ENCODE assay signal across 40 cellular contexts in genomic region chr12:65292241-65292640, GRCh38. TPM values are rescaled to one million over a fixed set of nuclear protein-coding genes. Genes with fewer than 3 reads are reported as not detected.
"Had no signal": no experiment of that assay in that cellular context is flagged by ENCODE, and none has a peak within 500 bp of the region (broad histone marks: within the 10 kb centered on the region; RNA-seq: fewer than 3 reads in every experiment).

No MANE protein-coding gene starts in this region.

- DNase-seq: activated effector memory CD4-positive, alpha-beta T cell treated with anti-CD3 and anti-CD28 coated beads, Interleukin-2, amount 50 U/mL, for 16 hours; activated effector memory CD4-positive, alpha-beta T cell treated with Interleukin-2 at 50 U/mL for 16 hours; activated gamma-delta T cell; activated gamma-delta T cell treated with Interleukin-2 at 50 U/mL for 16 hours; activated naive CD4-positive, alpha-beta T cell; activated naive CD4-positive, alpha-beta T cell treated with anti-CD3 and anti-CD28 coated beads for 36 hours; activated naive CD4-positive, alpha-beta T cell treated with anti-CD3 and anti-CD28 coated beads, Interleukin-2, amount 10 ng/mL, durations not matched to agents 7 days and 5 days; activated naive CD4-positive, alpha-beta T cell treated with anti-CD3 and anti-CD28 coated beads, Interleukin-2, amount 50 U/mL, for 16 hours; activated naive CD4-positive, alpha-beta T cell treated with Interleukin-2 at 50 U/mL for 16 hours; activated naive CD8-positive, alpha-beta T cell treated with anti-CD3 and anti-CD28 coated beads for 36 hours; activated naive CD8-positive, alpha-beta T cell treated with anti-CD3 and anti-CD28 coated beads, Interleukin-2, amount 10 ng/mL, durations not matched to agents 7 days and 5 days; activated naive CD8-positive, alpha-beta T cell treated with anti-CD3 and anti-CD28 coated beads, Interleukin-2, amount 50 U/mL, for 24 hours; activated T-cell treated with anti-CD3 and anti-CD28 coated beads, Interleukin-2, amount 50 U/mL, for 1 hour; activated T-cell treated with anti-CD3 and anti-CD28 coated beads, Interleukin-2, amount 50 U/mL, for 24 hours; activated T-cell treated with anti-CD3 and anti-CD28 coated beads, Interleukin-2, amount 50 U/mL, for 4 hours; activated T-cell treated with anti-CD3 and anti-CD28 coated beads, Interleukin-2, amount 50 U/mL, for 48 hours; activated T-cell treated with anti-CD3 and anti-CD28 coated beads, Interleukin-2, amount 50 U/mL, for 72 hours; adrenal gland; amniotic stem cell; amygdala; anterior cingulate cortex; aorta; body of pancreas; brain microvascular endothelial cell; caudate nucleus; central memory CD4-positive, alpha-beta T cell; cerebellar nuclear complex had no signal

- H3K27ac ChIP-seq: adrenal gland, ascending aorta, body of pancreas, brain microvascular endothelial cell, breast epithelium, cardiac muscle cell had no signal

- H3K4me1 Mint-ChIP-seq: activated naive CD4-positive, alpha-beta T cell treated with anti-CD3 and anti-CD28 coated beads, Interleukin-2, amount 10 ng/mL, durations not matched to agents 7 days and 5 days; activated naive CD4-positive, alpha-beta T cell treated with anti-CD3 and anti-CD28 coated beads, Interleukin-2, amount 50 U/mL, for 24 hours; activated naive CD8-positive, alpha-beta T cell treated with anti-CD3 and anti-CD28 coated beads for 36 hours; activated naive CD8-positive, alpha-beta T cell treated with anti-CD3 and anti-CD28 coated beads, Interleukin-2, amount 10 ng/mL, durations not matched to agents 7 days and 5 days; activated naive CD8-positive, alpha-beta T cell treated with anti-CD3 and anti-CD28 coated beads, Interleukin-2, amount 50 U/mL, for 24 hours; activated T-helper 17 cell treated with anti-CD3 and anti-CD28 coated beads, Interleukin-2, amount 50 U/mL, for 72 hours; brain; central memory CD8-positive, alpha-beta T cell had no signal

- H3K4me1 ChIP-seq: adrenal gland, body of pancreas, breast epithelium had no signal

- H3K4me3 ChIP-seq: adrenal gland, ascending aorta, body of pancreas, breast epithelium, cardiac muscle cell had no signal

- H3K36me3 ChIP-seq: adrenal gland, ascending aorta, brain microvascular endothelial cell, breast epithelium, cardiac muscle cell had no signal

- H3K27me3 ChIP-seq: adrenal gland, ascending aorta, body of pancreas, brain microvascular endothelial cell, breast epithelium, cardiac muscle cell had no signal

- H3K36me3 Mint-ChIP-seq: activated naive CD4-positive, alpha-beta T cell treated with anti-CD3 and anti-CD28 coated beads, Interleukin-2, amount 10 ng/mL, durations not matched to agents 7 days and 5 days; activated naive CD4-positive, alpha-beta T cell treated with anti-CD3 and anti-CD28 coated beads, Interleukin-2, amount 50 U/mL, for 24 hours; activated naive CD8-positive, alpha-beta T cell; activated naive CD8-positive, alpha-beta T cell treated with anti-CD3 and anti-CD28 coated beads for 36 hours; activated naive CD8-positive, alpha-beta T cell treated with anti-CD3 and anti-CD28 coated beads, Interleukin-2, amount 10 ng/mL, durations not matched to agents 7 days and 5 days; brain had no signal

- FAIRE-seq: astrocyte, bronchial epithelial cell had no signal

- H3K27ac Mint-ChIP-seq: activated naive CD4-positive, alpha-beta T cell treated with anti-CD3 and anti-CD28 coated beads for 36 hours; activated naive CD4-positive, alpha-beta T cell treated with anti-CD3 and anti-CD28 coated beads, Interleukin-2, amount 10 ng/mL, durations not matched to agents 7 days and 5 days; activated naive CD4-positive, alpha-beta T cell treated with anti-CD3 and anti-CD28 coated beads, Interleukin-2, amount 50 U/mL, for 24 hours; activated naive CD4-positive, alpha-beta T cell treated with anti-CD3 and anti-CD28 coated beads, Interleukin-2, amount 50 U/mL, for 72 hours; activated naive CD8-positive, alpha-beta T cell; activated naive CD8-positive, alpha-beta T cell treated with anti-CD3 and anti-CD28 coated beads for 36 hours; activated naive CD8-positive, alpha-beta T cell treated with anti-CD3 and anti-CD28 coated beads, Interleukin-2, amount 10 ng/mL, durations not matched to agents 7 days and 5 days; activated naive CD8-positive, alpha-beta T cell treated with anti-CD3 and anti-CD28 coated beads, Interleukin-2, amount 50 U/mL, for 24 hours; activated T-cell treated with anti-CD3 and anti-CD28 coated beads, Interleukin-2, amount 50 U/mL, for 24 hours; activated T-cell treated with anti-CD3 and anti-CD28 coated beads, Interleukin-2, amount 50 U/mL, for 72 hours; activated T-helper 1 cell treated with anti-CD3 and anti-CD28 coated beads, Interleukin-12 subunit alpha, Interleukin-12 subunit beta, Interleukin-2, Interleukin-4 antibody, amounts not matched to agents 30 ng/mL and 10 ng/mL and 1 ng/mL, durations not matched to agents 14 hours and 24 hours and 36 hours; activated T-helper 17 cell treated with anti-CD3 and anti-CD28 coated beads, Interleukin-2, amount 50 U/mL, for 72 hours; activated T-helper 2 cell treated with anti-CD3 and anti-CD28 coated beads, Interferon-gamma antibody, Interleukin-2, Interleukin-4, amounts not matched to agents 10 μg/mL and 5 μg/mL and 100 μg/mL, durations not matched to agents 14 hours and 24 hours and 36 hours; brain had no signal

- H3K4me3 Mint-ChIP-seq: activated naive CD4-positive, alpha-beta T cell treated with anti-CD3 and anti-CD28 coated beads for 36 hours; activated naive CD4-positive, alpha-beta T cell treated with anti-CD3 and anti-CD28 coated beads, Interleukin-2, amount 10 ng/mL, durations not matched to agents 7 days and 5 days; activated naive CD4-positive, alpha-beta T cell treated with anti-CD3 and anti-CD28 coated beads, Interleukin-2, amount 50 U/mL, for 24 hours; activated naive CD8-positive, alpha-beta T cell; activated naive CD8-positive, alpha-beta T cell treated with anti-CD3 and anti-CD28 coated beads for 36 hours; activated naive CD8-positive, alpha-beta T cell treated with anti-CD3 and anti-CD28 coated beads, Interleukin-2, amount 10 ng/mL, durations not matched to agents 7 days and 5 days; activated naive CD8-positive, alpha-beta T cell treated with anti-CD3 and anti-CD28 coated beads, Interleukin-2, amount 50 U/mL, for 24 hours; activated T-cell treated with anti-CD3 and anti-CD28 coated beads, Interleukin-2, amount 50 U/mL, for 24 hours; activated T-cell treated with anti-CD3 and anti-CD28 coated beads, Interleukin-2, amount 50 U/mL, for 4 hours; activated T-cell treated with anti-CD3 and anti-CD28 coated beads, Interleukin-2, amount 50 U/mL, for 72 hours; activated T-helper 1 cell treated with anti-CD3 and anti-CD28 coated beads, Interleukin-12 subunit alpha, Interleukin-12 subunit beta, Interleukin-2, Interleukin-4 antibody, amounts not matched to agents 30 ng/mL and 10 ng/mL and 1 ng/mL, durations not matched to agents 14 hours and 24 hours and 36 hours; activated T-helper 17 cell treated with anti-CD3 and anti-CD28 coated beads, Interleukin-2, amount 50 U/mL, for 72 hours; brain; central memory CD8-positive, alpha-beta T cell had no signal

- ATAC-seq: activated naive CD4-positive, alpha-beta T cell treated with anti-CD3 and anti-CD28 coated beads, Interleukin-2, amount 50 U/mL, for 72 hours; activated naive CD8-positive, alpha-beta T cell treated with anti-CD3 and anti-CD28 coated beads, Interleukin-2, amount 50 U/mL, for 24 hours; activated T-cell treated with anti-CD3 and anti-CD28 coated beads, Interleukin-2, amount 50 U/mL, for 4 hours; activated T-cell treated with anti-CD3 and anti-CD28 coated beads, Interleukin-2, amount 50 U/mL, for 72 hours; activated T-helper 17 cell treated with anti-CD3 and anti-CD28 coated beads, Interleukin-2, amount 50 U/mL, for 72 hours; body of pancreas had no signal

- H3K9me3 ChIP-seq: adrenal gland, ascending aorta, body of pancreas, breast epithelium had no signal

- H3K9me3 Mint-ChIP-seq: activated naive CD4-positive, alpha-beta T cell treated with anti-CD3 and anti-CD28 coated beads for 36 hours; activated naive CD4-positive, alpha-beta T cell treated with anti-CD3 and anti-CD28 coated beads, Interleukin-2, amount 10 ng/mL, durations not matched to agents 7 days and 5 days; activated naive CD4-positive, alpha-beta T cell treated with anti-CD3 and anti-CD28 coated beads, Interleukin-2, amount 50 U/mL, for 72 hours; activated naive CD8-positive, alpha-beta T cell treated with anti-CD3 and anti-CD28 coated beads for 36 hours; activated naive CD8-positive, alpha-beta T cell treated with anti-CD3 and anti-CD28 coated beads, Interleukin-2, amount 10 ng/mL, durations not matched to agents 7 days and 5 days; activated T-cell treated with anti-CD3 and anti-CD28 coated beads, Interleukin-2, amount 50 U/mL, for 24 hours; activated T-helper 1 cell treated with anti-CD3 and anti-CD28 coated beads, Interleukin-12 subunit alpha, Interleukin-12 subunit beta, Interleukin-2, Interleukin-4 antibody, amounts not matched to agents 30 ng/mL and 10 ng/mL and 1 ng/mL, durations not matched to agents 14 hours and 24 hours and 36 hours; activated T-helper 2 cell treated with anti-CD3 and anti-CD28 coated beads, Interferon-gamma antibody, Interleukin-2, Interleukin-4, amounts not matched to agents 10 μg/mL and 5 μg/mL and 100 μg/mL, durations not matched to agents 14 hours and 24 hours and 36 hours; brain had no signal

RNA-seq across cellular contexts. Expression of gene MSRB3, which starts 13.8 kb away (rescaled TPM):
- total RNA-seq: activated naive CD4-positive, alpha-beta T cell treated with anti-CD3 and anti-CD28 coated beads for 36 hours; activated naive CD8-positive, alpha-beta T cell treated with anti-CD3 and anti-CD28 coated beads for 36 hours; activated naive CD8-positive, alpha-beta T cell treated with anti-CD3 and anti-CD28 coated beads, Interleukin-2, amount 10 ng/mL, durations not matched to agents 7 days and 5 days; activated T-helper 1 cell treated with anti-CD3 and anti-CD28 coated beads, Interleukin-12 subunit alpha, Interleukin-12 subunit beta, Interleukin-2, Interleukin-4 antibody, amounts not matched to agents 30 ng/mL and 10 ng/mL and 1 ng/mL, durations not matched to agents 14 hours and 24 hours and 36 hours; activated T-helper 17 cell treated with anti-CD3 and anti-CD28 coated beads, Interleukin-2, amount 50 U/mL, for 72 hours had no signal
